8 cellular contexts compared by ENCODE assay signal in the genomic region with DNA sequence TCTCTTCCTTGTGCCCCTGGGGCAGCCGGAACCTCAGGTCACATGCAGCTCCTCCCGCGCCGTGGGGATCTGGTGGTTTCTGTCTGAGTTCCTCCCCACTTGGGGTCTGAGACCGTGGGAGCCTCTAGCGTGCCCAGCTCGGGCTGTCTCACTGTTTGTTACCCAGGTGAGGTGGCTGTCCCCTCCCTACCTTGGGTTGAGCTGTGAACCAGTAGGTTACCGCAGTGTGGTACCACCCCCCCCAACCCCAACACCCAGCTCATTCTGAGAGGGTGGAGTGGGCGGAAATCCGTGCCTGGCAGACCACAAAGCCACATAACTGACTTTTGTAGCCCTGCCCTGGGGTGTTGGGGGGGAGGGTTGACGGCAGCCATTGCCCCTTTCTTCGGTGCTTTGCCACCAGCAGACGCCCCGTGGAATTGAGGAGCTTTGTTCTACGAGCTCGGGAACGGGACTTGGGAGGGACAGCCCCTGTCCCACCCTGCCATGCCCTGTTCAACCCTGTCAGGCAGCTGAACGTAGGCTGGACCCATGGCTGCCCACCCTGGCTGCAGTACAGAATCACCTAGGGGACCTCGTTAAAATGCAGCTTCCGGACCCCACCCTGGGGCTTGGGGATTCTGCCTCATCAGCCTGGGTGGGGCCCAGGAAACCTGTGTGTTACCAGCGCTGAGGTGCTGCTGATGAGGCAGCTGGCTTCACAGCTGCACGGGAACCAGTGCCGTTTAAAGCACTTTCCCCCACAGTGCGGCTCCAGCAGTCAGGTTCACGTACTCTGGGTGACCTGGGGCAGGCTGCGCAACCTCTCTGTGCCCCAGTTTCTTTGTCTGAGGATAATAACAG. TPM values are rescaled to one million over a fixed set of nuclear protein-coding genes. Genes with fewer than 3 reads are reported as not detected.
DNase-seq lines count a peak whose midpoint lies in the region; ATAC-seq and TF ChIP-seq lines count a peak whose summit lies in the region.

No MANE protein-coding gene starts in this region.

- in situ Hi-C loops in HAP-1 (cut with MboI; ENCODE audit: low sequenced_read_pairs) = no loop called here

- no peaks in the 10 kb centered on the region for H3K9me3 ChIP-seq in heart left ventricle
- H3K9me3 ChIP-seq in HAP-1 = no peaks in the 10 kb centered on the region

- no peak for TF ChIP-seq POLR2A in heart left ventricle (IDR thresholded peaks at IDR 0.05)

- intact Hi-C loops in heart left ventricle (cut with DNase I) = no loop called here

- H3K36me3 ChIP-seq in GM06990 (ENCODE audit: control insufficient read depth, insufficient read depth, low read length) (no peaks in the 10 kb centered on the region), heart left ventricle (no peaks in the 10 kb centered on the region), HAP-1 (replicated peaks) (no peaks in the 10 kb centered on the region)

- TF ChIP-seq CTCF in GM06990 (IDR thresholded peaks at IDR 0.05; ENCODE audit: insufficient read depth, low read length, poor library complexity, severe bottlenecking) (no peak), heart left ventricle (IDR thresholded peaks at IDR 0.05) (no peak)

- H3K4me3 ChIP-seq in GM06990 (replicated peaks; ENCODE audit: low read depth, low read length) (peak overlapping the region; percentile 47), heart left ventricle (peak overlapping the region in 1 of 12 donors; percentile 48), HAP-1 (no peak overlapping the region)

- H3K27me3 ChIP-seq in GM06990 (replicated peaks; ENCODE audit: control insufficient read depth, insufficient read depth, low read length) (no peaks in the 10 kb centered on the region), heart left ventricle (peaks cover 0 to 4% (median 0%) of the 10 kb centered on the region in 9 donors), HAP-1 (ENCODE audit: low read depth) (no peaks in the 10 kb centered on the region)

- H3K4me1 ChIP-seq in heart left ventricle (peaks cover 0 to 29% (median 0%) of the 10 kb centered on the region in 12 donors), HAP-1 (peaks cover 3% of the 10 kb centered on the region; the same call in 1 of the 2 replicates)

- 56 to 73% (median 63%) methylated on average over 17 to 26 of the region's 26 CpGs for WGBS in heart left ventricle, 4 donors

- ATAC-seq in HG03521 (IDR thresholded peaks at IDR 0.05; ENCODE audit: unreplicated experiment) (peak; percentile 50), heart left ventricle (peak; percentile 18 to 70 (median 54))

- DNase-seq in GM06990 (ENCODE audit: extremely low read depth, insufficient read length) = peak; percentile 84
- DNase-seq in activated CD4-positive, alpha-beta T cell treated with anti-CD3 and anti-CD28 coated beads, Interleukin-2, amount 50 U/mL, for 4 hours = peak; percentile 91 to 92
- DNase-seq in heart left ventricle = peak in 2 of 5 donors; percentile 37 to 42
- DNase-seq in stimulated activated CD8-positive, alpha-beta memory T cell treated with anti-CD3 and anti-CD28 coated beads, Interleukin-2, amount 100 ng/mL, for 48 hours (ENCODE audit: low read depth in 2 of 2) = peak; percentile 70 to 77
- DNase-seq in NCI-H446 treated with DMSO at 0.1 percent for 48 hours (lab: John Stamatoyannopoulos, UW) = no peak
- DNase-seq in medulla oblongata (ENCODE audit: extremely low spot score) = no peak
- no peak for DNase-seq in HAP-1 (ENCODE audit: low spot score in 2 of 2)

- H3K27ac ChIP-seq in heart left ventricle = peak overlapping the region in 1 of 12 donors; percentile 52

RNA-seq across cellular contexts. Expression of a gene that starts 18.5 kb away (rescaled TPM):
- total RNA-seq in heart left ventricle = 10 to 100 TPM; 24.7 to 44.1 (median 36.5) TPM
- polyA plus RNA-seq in heart left ventricle = 10 to 100 TPM; 13.5 to 18.3 TPM

Comparison
In these comparisons a context has a peak if more than half of its experiments do, and no peak if none do; other contexts are left out.
1. DNase-seq: peak in GM06990 (single experiment), activated CD4-positive, alpha-beta T cell treated with anti-CD3 and anti-CD28 coated beads, Interleukin-2, amount 50 U/mL, for 4 hours (2 of 2) and stimulated activated CD8-positive, alpha-beta memory T cell treated with anti-CD3 and anti-CD28 coated beads, Interleukin-2, amount 100 ng/mL, for 48 hours (2 of 2); none in NCI-H446 treated with DMSO at 0.1 percent for 48 hours (single experiment), medulla oblongata (single experiment) and HAP-1 (0 of 2).